ENCODE assay signal across 19 cellular contexts in the genomic region with DNA sequence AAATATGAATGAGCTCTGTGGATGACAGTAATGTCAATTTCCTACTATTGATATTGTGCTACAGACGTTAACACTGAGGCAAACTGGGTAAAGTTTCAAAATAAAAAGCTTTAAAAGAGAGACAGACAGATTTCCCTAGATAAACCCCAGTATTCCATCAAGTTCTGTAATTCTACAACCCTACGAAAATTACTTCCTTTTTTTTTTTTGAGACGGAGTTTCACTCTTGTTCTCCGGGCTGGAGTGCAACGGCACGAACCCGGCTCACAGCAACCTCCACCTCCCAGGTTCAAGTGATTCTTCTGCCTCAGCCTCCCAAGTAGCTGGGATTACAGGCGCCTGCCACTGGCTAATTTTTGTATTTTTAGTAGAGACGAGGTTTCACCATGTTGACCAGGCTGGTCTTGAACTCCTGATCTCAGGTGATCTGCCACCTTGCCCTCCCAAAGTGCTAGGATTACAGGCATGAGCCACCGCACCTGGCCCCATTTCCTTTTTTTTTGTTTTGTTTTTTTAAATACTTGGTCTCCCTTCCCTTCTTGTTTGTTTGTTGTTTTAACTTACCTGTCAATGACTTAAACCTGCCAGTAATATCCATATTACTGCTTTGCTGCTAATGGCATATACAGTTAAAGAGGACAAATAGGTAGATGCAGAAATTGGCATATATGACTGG. TPM values are rescaled to one million over a fixed set of nuclear protein-coding genes. Genes with fewer than 3 reads are reported as not detected.
DNase-seq lines count a peak whose midpoint lies in the region; ATAC-seq, FAIRE-seq and TF ChIP-seq lines count a peak whose summit lies in the region.
"Had no signal": no experiment of that assay in that cellular context is flagged by ENCODE, and none has a peak within 500 bp of the region (broad histone marks: within the 10 kb centered on the region; RNA-seq: fewer than 3 reads in every experiment).

No MANE protein-coding gene starts in this region.

- H3K4me1 ChIP-seq in OCI-LY3 (ENCODE audit: low read length), result peaks cover 14% of the 10 kb centered on the region
- H3K4me1 ChIP-seq: BLaER1 had no signal

- H3K36me3 ChIP-seq in OCI-LY3 (replicated peaks; ENCODE audit: low read depth, low read length), result no peaks in the 10 kb centered on the region
- H3K36me3 ChIP-seq: BLaER1, gastroesophageal sphincter, HAP-1 had no signal

- no peaks in the 10 kb centered on the region for H3K9me3 ChIP-seq in OCI-LY3 (ENCODE audit: insufficient read depth, low read length)
- H3K9me3 ChIP-seq: BLaER1, gastroesophageal sphincter, HAP-1, psoas muscle had no signal

- H3K79me2 ChIP-seq in OCI-LY3 (ENCODE audit: low read length), result no peaks in the 10 kb centered on the region

- peaks cover 3 to 5% of the 10 kb centered on the region in 2 donors for H3K36me3 Mint-ChIP-seq in CD14-positive monocyte
- peaks cover 10% of the 10 kb centered on the region for H3K36me3 Mint-ChIP-seq in memory B cell

- ATAC-seq in memory B cell (ENCODE audit: low read depth), result peak; percentile 74
- no peak for ATAC-seq in GM18519 (IDR thresholded peaks at IDR 0.05; ENCODE audit: low FRiP score, unreplicated experiment)
- ATAC-seq: gastroesophageal sphincter; naive thymus-derived CD4-positive, alpha-beta T cell; psoas muscle had no signal

- peaks cover 8% of the 10 kb centered on the region for H3K4me1 Mint-ChIP-seq in CD14-positive monocyte
- peaks cover 25% of the 10 kb centered on the region for H3K4me1 Mint-ChIP-seq in memory B cell

- H3K27ac ChIP-seq in OCI-LY3 (ENCODE audit: low read length), result no peak overlapping the region
- H3K27ac ChIP-seq: BLaER1, gastroesophageal sphincter, psoas muscle had no signal

- H2AFZ ChIP-seq in OCI-LY3 (ENCODE audit: low read depth, low read length), result no peak overlapping the region

- TF ChIP-seq CTCF in CD14-positive monocyte (IDR thresholded peaks at IDR 0.05), result no peak
- no peak for TF ChIP-seq CTCF in OCI-LY3 (IDR thresholded peaks at IDR 0.05; ENCODE audit: low read depth, low read length)

- peak overlapping the region; percentile 58 for H3K4me2 ChIP-seq in OCI-LY3 (ENCODE audit: low read length)
- H3K4me2 ChIP-seq: BLaER1 had no signal

- H3K9me3 Mint-ChIP-seq in CD14-positive monocyte, result peaks cover 0 to 6% (median 0%) of the 10 kb centered on the region in 7 donors
- peaks cover 2% of the 10 kb centered on the region for H3K9me3 Mint-ChIP-seq in memory B cell

- H4K20me1 ChIP-seq in OCI-LY3 (ENCODE audit: insufficient read depth, low read length), result no peaks in the 10 kb centered on the region
- H4K20me1 ChIP-seq: BLaER1 had no signal

- H3K27me3 Mint-ChIP-seq in CD14-positive monocyte (ENCODE audit: low read depth in 3 of 3) (no peaks in the 10 kb centered on the region), memory B cell (no peaks in the 10 kb centered on the region)
- H3K27me3 Mint-ChIP-seq: naive thymus-derived CD4-positive, alpha-beta T cell had no signal

- intact Hi-C loops in CD14-positive monocyte (cut with micrococcal nuclease), result no loop called here

- no peaks in the 10 kb centered on the region for H3K27me3 ChIP-seq in OCI-LY3 (ENCODE audit: low read depth, low read length)
- H3K27me3 ChIP-seq: BLaER1, gastroesophageal sphincter had no signal

- no peak for DNase-seq in CD14-positive monocyte (ENCODE audit: low spot score)
- no peak for DNase-seq in GM19239 (ENCODE audit: insufficient read length, low spot score)
- DNase-seq in memory B cell (ENCODE audit: low spot score in 2 of 2), result no peak
- DNase-seq in NCI-H446 treated with DMSO at 0.1 percent for 48 hours (lab: John Stamatoyannopoulos, UW), result no peak
- DNase-seq in NCI-H526 (lab: John Stamatoyannopoulos, UW), result no peak
- DNase-seq: activated CD4-positive, alpha-beta T cell treated with anti-CD3 and anti-CD28 coated beads, Interleukin-2, amount 50 U/mL, for 4 hours; anterior cingulate cortex; DMS79 treated with DMSO at 0.1 percent for 48 hours; naive thymus-derived CD4-positive, alpha-beta T cell; NCI-H82; psoas muscle; SHP77; T1000 had no signal

- FAIRE-seq in GM19239 (lab: Jason Lieb, UNC), result peak; percentile 66
- FAIRE-seq: colon had no signal

- H3K27ac Mint-ChIP-seq in CD14-positive monocyte (peak overlapping the region in 3 of 7 donors; percentile 16 to 64 (median 59)), memory B cell (peak overlapping the region; percentile 67)

- H3K4me3 ChIP-seq in OCI-LY3 (ENCODE audit: low read length), result peak overlapping the region; percentile 42
- H3K4me3 ChIP-seq: BLaER1, gastroesophageal sphincter, HAP-1, psoas muscle had no signal

- H3K9ac ChIP-seq in OCI-LY3 (ENCODE audit: low read length), result no peak overlapping the region
- H3K9ac ChIP-seq: BLaER1 had no signal

- H3K4me3 Mint-ChIP-seq in CD14-positive monocyte (peak overlapping the region; percentile 74 to 87), memory B cell (peak overlapping the region; percentile 72)

RNA-seq across cellular contexts. Expression of a gene that starts 57.2 kb away (rescaled TPM):
- 1 to 10 TPM; 1.6 to 3.6 TPM for polyA plus RNA-seq in CD14-positive monocyte
